ENCODE assay signal across 33 cellular contexts in genomic region chr4:4306920-4307319, GRCh38. TPM values are rescaled to one million over a fixed set of nuclear protein-coding genes. Genes with fewer than 3 reads are reported as not detected.
"Had no signal": no experiment of that assay in that cellular context is flagged by ENCODE, and none has a peak within 500 bp of the region (broad histone marks: within the 10 kb centered on the region; RNA-seq: fewer than 3 reads in every experiment).

No MANE protein-coding gene starts in this region.

- H3K27ac Mint-ChIP-seq: activated CD8-positive, alpha-beta memory T cell treated with anti-CD3 and anti-CD28 coated beads, Interleukin-2, amount 10 ng/mL, durations not matched to agents 7 days and 5 days; activated CD8-positive, alpha-beta T cell treated with anti-CD3 and anti-CD28 coated beads for 36 hours; activated naive CD4-positive, alpha-beta T cell treated with anti-CD3 and anti-CD28 coated beads for 36 hours; activated naive CD4-positive, alpha-beta T cell treated with anti-CD3 and anti-CD28 coated beads, Interleukin-2, amount 50 U/mL, for 24 hours; activated naive CD8-positive, alpha-beta T cell treated with anti-CD3 and anti-CD28 coated beads for 36 hours; activated naive CD8-positive, alpha-beta T cell treated with anti-CD3 and anti-CD28 coated beads, Interleukin-2, amount 50 U/mL, for 24 hours; activated T-cell treated with anti-CD3 and anti-CD28 coated beads, Interleukin-2, amount 50 U/mL, for 24 hours; activated T-cell treated with anti-CD3 and anti-CD28 coated beads, Interleukin-2, amount 50 U/mL, for 72 hours; dendritic cell treated with granulocyte-macrophage colony-stimulating factor and Interleukin-4, amounts not matched to agents 40 ng/mL and 50 ng/mL, for 4 days; WTC11 had no signal

- H3K9me3 ChIP-seq: adrenal gland, ascending aorta, breast epithelium, esophagus muscularis mucosa, gastrocnemius medialis had no signal

- H3K4me1 Mint-ChIP-seq: activated naive CD8-positive, alpha-beta T cell treated with anti-CD3 and anti-CD28 coated beads, Interleukin-2, amount 50 U/mL, for 24 hours; WTC11 had no signal

- H3K27ac ChIP-seq: adrenal gland, ascending aorta, breast epithelium, cardiac muscle cell, coronary artery, dorsolateral prefrontal cortex, esophagus muscularis mucosa, foreskin keratinocyte, gastrocnemius medialis, VCaP had no signal

- ATAC-seq: activated CD8-positive, alpha-beta memory T cell treated with anti-CD3 and anti-CD28 coated beads, Interleukin-2, amount 10 ng/mL, durations not matched to agents 7 days and 5 days; activated CD8-positive, alpha-beta T cell treated with anti-CD3 and anti-CD28 coated beads for 36 hours; activated naive CD8-positive, alpha-beta T cell treated with anti-CD3 and anti-CD28 coated beads, Interleukin-2, amount 50 U/mL, for 24 hours; activated T-cell treated with anti-CD3 and anti-CD28 coated beads, Interleukin-2, amount 50 U/mL, for 72 hours; foreskin keratinocyte; gastrocnemius medialis; WTC11 had no signal

- H3K4me3 Mint-ChIP-seq: activated CD8-positive, alpha-beta memory T cell treated with anti-CD3 and anti-CD28 coated beads, Interleukin-2, amount 10 ng/mL, durations not matched to agents 7 days and 5 days; activated CD8-positive, alpha-beta T cell treated with anti-CD3 and anti-CD28 coated beads for 36 hours; activated naive CD4-positive, alpha-beta T cell treated with anti-CD3 and anti-CD28 coated beads for 36 hours; activated naive CD4-positive, alpha-beta T cell treated with anti-CD3 and anti-CD28 coated beads, Interleukin-2, amount 50 U/mL, for 24 hours; activated naive CD8-positive, alpha-beta T cell treated with anti-CD3 and anti-CD28 coated beads for 36 hours; activated naive CD8-positive, alpha-beta T cell treated with anti-CD3 and anti-CD28 coated beads, Interleukin-2, amount 50 U/mL, for 24 hours; activated T-cell treated with anti-CD3 and anti-CD28 coated beads, Interleukin-2, amount 50 U/mL, for 24 hours; activated T-cell treated with anti-CD3 and anti-CD28 coated beads, Interleukin-2, amount 50 U/mL, for 72 hours; brain; central memory CD8-positive, alpha-beta T cell; dendritic cell treated with granulocyte-macrophage colony-stimulating factor and Interleukin-4, amounts not matched to agents 40 ng/mL and 50 ng/mL, for 4 days; WTC11 had no signal

- H3K9me3 Mint-ChIP-seq: activated CD8-positive, alpha-beta T cell treated with anti-CD3 and anti-CD28 coated beads for 36 hours; activated naive CD4-positive, alpha-beta T cell treated with anti-CD3 and anti-CD28 coated beads for 36 hours; activated naive CD4-positive, alpha-beta T cell treated with anti-CD3 and anti-CD28 coated beads, Interleukin-2, amount 50 U/mL, for 24 hours; activated naive CD8-positive, alpha-beta T cell treated with anti-CD3 and anti-CD28 coated beads for 36 hours; activated naive CD8-positive, alpha-beta T cell treated with anti-CD3 and anti-CD28 coated beads, Interleukin-2, amount 50 U/mL, for 24 hours; activated T-cell treated with anti-CD3 and anti-CD28 coated beads, Interleukin-2, amount 50 U/mL, for 24 hours; activated T-cell treated with anti-CD3 and anti-CD28 coated beads, Interleukin-2, amount 50 U/mL, for 72 hours; brain; central memory CD8-positive, alpha-beta T cell; dendritic cell treated with granulocyte-macrophage colony-stimulating factor and Interleukin-4, amounts not matched to agents 40 ng/mL and 50 ng/mL, for 4 days; WTC11 had no signal

- H3K4me1 ChIP-seq: adrenal gland, ascending aorta, breast epithelium, esophagus muscularis mucosa, foreskin keratinocyte had no signal

- H3K27me3 Mint-ChIP-seq: activated CD8-positive, alpha-beta memory T cell treated with anti-CD3 and anti-CD28 coated beads, Interleukin-2, amount 10 ng/mL, durations not matched to agents 7 days and 5 days; activated CD8-positive, alpha-beta T cell treated with anti-CD3 and anti-CD28 coated beads for 36 hours; activated naive CD4-positive, alpha-beta T cell treated with anti-CD3 and anti-CD28 coated beads, Interleukin-2, amount 50 U/mL, for 24 hours; activated naive CD8-positive, alpha-beta T cell treated with anti-CD3 and anti-CD28 coated beads for 36 hours; activated naive CD8-positive, alpha-beta T cell treated with anti-CD3 and anti-CD28 coated beads, Interleukin-2, amount 50 U/mL, for 24 hours; activated T-cell treated with anti-CD3 and anti-CD28 coated beads, Interleukin-2, amount 50 U/mL, for 24 hours; central memory CD8-positive, alpha-beta T cell; dendritic cell treated with granulocyte-macrophage colony-stimulating factor and Interleukin-4, amounts not matched to agents 40 ng/mL and 50 ng/mL, for 4 days had no signal

- H3K27me3 ChIP-seq: adrenal gland, ascending aorta, breast epithelium, cardiac muscle cell, dorsolateral prefrontal cortex, esophagus muscularis mucosa, foreskin keratinocyte, gastrocnemius medialis had no signal

- DNase-seq: activated CD4-positive, alpha-beta T cell treated with anti-CD3 and anti-CD28 coated beads for 1 hour; activated CD4-positive, alpha-beta T cell treated with anti-CD3 and anti-CD28 coated beads for 48 hours; activated CD4-positive, alpha-beta T cell treated with anti-CD3 and anti-CD28 coated beads, Interleukin-2, amount 50 U/mL, for 1 hour; activated CD4-positive, alpha-beta T cell treated with anti-CD3 and anti-CD28 coated beads, Interleukin-2, amount 50 U/mL, for 48 hours; activated CD8-positive, alpha-beta memory T cell treated with anti-CD3 and anti-CD28 coated beads, Interleukin-2, amount 10 ng/mL, durations not matched to agents 7 days and 5 days; activated CD8-positive, alpha-beta memory T cell treated with anti-CD3 and anti-CD28 coated beads, Interleukin-2, amount 50 U/mL, for 4 hours; activated CD8-positive, alpha-beta T cell treated with anti-CD3 and anti-CD28 coated beads for 36 hours; activated naive CD4-positive, alpha-beta T cell treated with anti-CD3 and anti-CD28 coated beads for 36 hours; activated naive CD8-positive, alpha-beta T cell treated with anti-CD3 and anti-CD28 coated beads for 36 hours; activated naive CD8-positive, alpha-beta T cell treated with anti-CD3 and anti-CD28 coated beads, Interleukin-2, amount 50 U/mL, for 24 hours; activated T-cell treated with anti-CD3 and anti-CD28 coated beads for 4 hours; activated T-cell treated with anti-CD3 and anti-CD28 coated beads, Interleukin-2, amount 50 U/mL, for 24 hours; activated T-cell treated with anti-CD3 and anti-CD28 coated beads, Interleukin-2, amount 50 U/mL, for 72 hours; amygdala; dorsolateral prefrontal cortex; effector memory CD4-positive, alpha-beta T cell; erythroblast; foreskin keratinocyte; gastrocnemius medialis; glutamatergic neuron; T-helper 2 cell had no signal

RNA-seq across cellular contexts. Expression of gene ZBTB49, which starts 16.9 kb away (rescaled TPM):
- total RNA-seq: ascending aorta had no signal
